In the genomic region with DNA sequence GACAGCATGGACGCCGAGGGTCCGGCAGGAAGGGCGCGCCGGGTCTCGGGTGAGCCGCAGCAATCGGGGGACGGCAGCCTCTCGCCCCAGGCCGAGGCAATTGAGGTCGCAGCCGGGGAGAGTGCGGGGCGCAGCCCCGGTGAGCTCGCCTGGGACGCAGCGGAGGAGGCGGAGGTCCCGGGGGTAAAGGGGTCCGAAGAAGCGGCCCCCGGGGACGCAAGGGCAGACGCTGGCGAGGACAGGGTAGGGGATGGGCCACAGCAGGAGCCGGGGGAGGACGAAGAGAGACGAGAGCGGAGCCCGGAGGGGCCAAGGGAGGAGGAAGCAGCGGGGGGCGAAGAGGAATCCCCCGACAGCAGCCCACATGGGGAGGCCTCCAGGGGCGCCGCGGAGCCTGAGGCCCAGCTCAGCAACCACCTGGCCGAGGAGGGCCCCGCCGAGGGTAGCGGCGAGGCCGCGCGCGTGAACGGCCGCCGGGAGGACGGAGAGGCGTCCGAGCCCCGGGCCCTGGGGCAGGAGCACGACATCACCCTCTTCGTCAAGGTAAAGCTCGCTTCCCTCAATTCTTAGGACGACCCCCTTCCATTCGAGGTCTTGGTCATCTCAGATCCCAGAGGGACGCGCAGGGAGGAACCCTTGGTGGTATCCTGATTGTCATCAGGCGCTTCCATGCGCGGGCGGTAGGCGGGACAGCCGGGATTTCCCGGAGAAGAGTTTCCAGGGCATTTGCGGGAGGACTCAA, we compare ENCODE assay signal across 10 cellular contexts. TPM values are rescaled to one million over a fixed set of nuclear protein-coding genes. Genes with fewer than 3 reads are reported as not detected.
DNase-seq lines count a peak whose midpoint lies in the region; ATAC-seq, FAIRE-seq and TF ChIP-seq lines count a peak whose summit lies in the region.
"Had no signal": no experiment of that assay in that cellular context is flagged by ENCODE, and none has a peak within 500 bp of the region (broad histone marks: within the 10 kb centered on the region; RNA-seq: fewer than 3 reads in every experiment).

No MANE protein-coding gene starts in this region.

- intact Hi-C loops in pancreas (cut with DNase I): no loop called here

- peak overlapping the region in 6 of 7 donors; percentile 34 to 81 (median 48) for H3K4me3 Mint-ChIP-seq in CD8-positive, alpha-beta memory T cell

- H3K4me3 ChIP-seq in CD8-positive, alpha-beta memory T cell (ENCODE audit: low read length): no peak overlapping the region
- H3K4me3 ChIP-seq in fibroblast of lung (replicated peaks in 1 of 4; ENCODE audit: control extremely low read depth in 1 of 4, insufficient read depth in 1 of 4, low read depth in 3 of 4, low read length in 4 of 4) (peak overlapping the region; percentile 24 to 59 (median 36)), pancreas (peak overlapping the region; percentile 14 to 46 (median 32))

- FAIRE-seq in pancreas (lab: Jason Lieb, UNC): no peak
- FAIRE-seq: TTC549 had no signal

- H3K9me3 Mint-ChIP-seq in CD8-positive, alpha-beta memory T cell: no peaks in the 10 kb centered on the region

- POLR2A ChIA-PET in CD8-positive, alpha-beta memory T cell (lab: Charles Lee): no interaction called here
- POLR2A ChIA-PET in RWPE1 (lab: Yijun Ruan, JAX; ENCODE audit: low non-redundant PET): no interaction called here

- H3K4me2 ChIP-seq in fibroblast of lung (ENCODE audit: extremely low read depth, insufficient read depth, low read length): peak overlapping the region; percentile 72

- H3K9ac ChIP-seq in fibroblast of lung (ENCODE audit: insufficient read depth, low read length): peak overlapping the region; percentile 20

- no peaks in the 10 kb centered on the region for H3K9me3 ChIP-seq in CD8-positive, alpha-beta memory T cell (ENCODE audit: low read length)
- no peaks in the 10 kb centered on the region for H3K9me3 ChIP-seq in fibroblast of lung (ENCODE audit: control insufficient read depth, insufficient read depth, low read depth, low read length)
- H3K9me3 ChIP-seq in pancreas: no peaks in the 10 kb centered on the region

- H3K79me2 ChIP-seq in fibroblast of lung (ENCODE audit: control insufficient read depth, insufficient read depth, low read length): no peaks in the 10 kb centered on the region

- H3K36me3 Mint-ChIP-seq in CD8-positive, alpha-beta memory T cell: no peaks in the 10 kb centered on the region

- H3K36me3 ChIP-seq in CD8-positive, alpha-beta memory T cell (ENCODE audit: insufficient read depth, low read length): no peaks in the 10 kb centered on the region
- H3K36me3 ChIP-seq in fibroblast of lung (ENCODE audit: control insufficient read depth, insufficient read depth, low read length) (no peaks in the 10 kb centered on the region), pancreas (no peaks in the 10 kb centered on the region)

- peak overlapping the region in 1 of 8 donors; percentile 77 for H3K27ac Mint-ChIP-seq in CD8-positive, alpha-beta memory T cell

- H2AFZ ChIP-seq in fibroblast of lung (ENCODE audit: low read length): peak overlapping the region; percentile 26

- peaks cover 6% of the 10 kb centered on the region for H3K27me3 ChIP-seq in CD8-positive, alpha-beta memory T cell (ENCODE audit: insufficient read depth, low read length, poor library complexity, severe bottlenecking)
- H3K27me3 ChIP-seq in fibroblast of lung (ENCODE audit: control insufficient read depth, insufficient read depth, low read length) (peaks cover 38% of the 10 kb centered on the region), pancreas (peaks cover 0 to 16% (median 2%) of the 10 kb centered on the region in 4 donors)

- H3K27ac ChIP-seq in CD8-positive, alpha-beta memory T cell (ENCODE audit: low read depth, low read length): no peak overlapping the region
- no peak overlapping the region for H3K27ac ChIP-seq in fibroblast of lung (ENCODE audit: insufficient read depth, low read length)
- H3K27ac ChIP-seq in pancreas: peak overlapping the region in 2 of 4 donors; percentile 8 to 64
- no peak overlapping the region for H3K27ac ChIP-seq in RWPE1

- H4K20me1 ChIP-seq in fibroblast of lung (ENCODE audit: control insufficient read depth, extremely low read depth, insufficient read depth, low read length): no peaks in the 10 kb centered on the region

- H3K4me1 ChIP-seq in CD8-positive, alpha-beta memory T cell (ENCODE audit: insufficient read depth, low read length): peaks cover 10% of the 10 kb centered on the region
- H3K4me1 ChIP-seq in fibroblast of lung (ENCODE audit: control insufficient read depth, extremely low read depth, insufficient read depth, low read length) (no peaks in the 10 kb centered on the region), pancreas (peaks cover 0 to 4% (median 0%) of the 10 kb centered on the region in 3 donors)

- CTCF ChIA-PET in CD8-positive, alpha-beta memory T cell (lab: Charles Lee): no interaction called here
- CTCF ChIA-PET in RWPE1 (lab: Yijun Ruan, JAX): interaction anchor here (0.7 to 1.1 kb wide), 2 partner anchors 22 to 74 kb away, joined by 3 to 6 read pairs; no protein-coding TSS in a partner anchor

- TF ChIP-seq CTCF in fibroblast of lung (conservative IDR thresholded peaks at IDR 0.05 in 1 of 2, IDR thresholded peaks at IDR 0.05 in 1 of 2; ENCODE audit: low read depth in 1 of 2, low read length in 2 of 2) (no peak), pancreas (IDR thresholded peaks at IDR 0.05) (no peak), RWPE1 (conservative IDR thresholded peaks at IDR 0.05; ENCODE audit: low read depth) (no peak)

- 4 to 5% methylated on average over 56 to 70 of the region's 70 CpGs for WGBS in pancreas, 2 donors

- peaks cover 8 to 13% (median 11%) of the 10 kb centered on the region in 3 donors for H3K4me1 Mint-ChIP-seq in CD8-positive, alpha-beta memory T cell

- no peak for DNase-seq in CD8-positive, alpha-beta memory T cell
- peak; percentile 12 for DNase-seq in NCI-H774 (lab: John Stamatoyannopoulos, UW)
- peak; percentile 9 to 13 for DNase-seq in fibroblast of lung (ENCODE audit: low read depth in 2 of 2)
- peak in 3 of 6 donors; percentile 13 to 69 (median 39) for DNase-seq in pancreas
- DNase-seq in NCI-H1092 treated with DMSO at 0.1 percent for 48 hours (lab: John Stamatoyannopoulos, UW): no peak
- no peak for DNase-seq in NOMO-1 treated with DMSO at 0.1 percent for 48 hours (lab: John Stamatoyannopoulos, UW; ENCODE audit: unreplicated experiment)
- DNase-seq in RWPE1 (ENCODE audit: low spot score): no peak
- no peak for DNase-seq in GM19240 (ENCODE audit: insufficient read length, low spot score)

- peak; percentile 44 to 67 (median 60) for ATAC-seq in pancreas

- peaks cover 51 to 63% of the 10 kb centered on the region in 2 donors for H3K27me3 Mint-ChIP-seq in CD8-positive, alpha-beta memory T cell

RNA-seq across cellular contexts. Expression of gene CLIC6, which starts 1.6 kb away (rescaled TPM):
- under 1 TPM; 0.37 to 0.44 TPM for total RNA-seq in CD8-positive, alpha-beta memory T cell
- 0.08 TPM for polyA plus RNA-seq in CD8-positive, alpha-beta memory T cell
- 1.8 and 5.3 TPM in 2 replicates for total RNA-seq in fibroblast of lung
- 2.0 and 2.4 TPM in 2 replicates for polyA plus RNA-seq in fibroblast of lung
- 7.2 and 7.8 TPM in 2 replicates for polyA plus RNA-seq in fibroblast of lung (2012)
- polyA minus RNA-seq in fibroblast of lung (ENCODE audit: low replicate concordance): 1.1 and 2.1 TPM in 2 replicates
- 10 to 100 TPM in 1 of 6 donors, 1 to 10 TPM in 5; 1.0 to 13.2 (median 2.0) TPM for total RNA-seq in pancreas
- 1 to 10 TPM; 5.2 to 5.5 TPM for polyA plus RNA-seq in pancreas
- total RNA-seq: pulmonary artery endothelial cell had no signal

RNA-seq across cellular contexts. Expression of gene RCAN1, which starts 55.5 kb away (rescaled TPM):
- total RNA-seq in CD8-positive, alpha-beta memory T cell: 10 to 100 TPM; 16.0 to 16.9 TPM
- 19.6 TPM for polyA plus RNA-seq in CD8-positive, alpha-beta memory T cell
- total RNA-seq in fibroblast of lung (163 and 259 TPM in 2 replicates), pancreas (10 to 100 TPM in 5 of 6 donors, 1 to 10 TPM in 1; 9.5 to 19.7 (median 14.9) TPM)
- polyA plus RNA-seq in fibroblast of lung (55.9 and 94.8 TPM in 2 replicates), pancreas (10 to 100 TPM in 1 of 2 donors, 1 to 10 TPM in 1; 9.5 to 15.3 TPM)
- polyA plus RNA-seq in fibroblast of lung (2012): 53.2 and 85.3 TPM in 2 replicates
- polyA minus RNA-seq in fibroblast of lung (ENCODE audit: low replicate concordance): 17.3 and 22.0 TPM in 2 replicates

Comparison
In these comparisons a context has a peak if more than half of its experiments do, and no peak if none do; other contexts are left out.
1. DNase-seq: peak in NCI-H774 (single experiment) and fibroblast of lung (2 of 2); none in CD8-positive, alpha-beta memory T cell (0 of 5), NCI-H1092 treated with DMSO at 0.1 percent for 48 hours (single experiment), NOMO-1 treated with DMSO at 0.1 percent for 48 hours (single experiment), RWPE1 (single experiment) and GM19240 (single experiment).